In genomic region chr2:230865324-230865765, GRCh38 we compare ENCODE assay signal across 1 cellular context.
TF ChIP-seq lines count a peak whose summit lies in the region.

No MANE protein-coding gene starts in this region.

TF ChIP-seq in GM12878, 131 proteins besides CTCF, POLR2A, EP300 and RAD21:
- TF ChIP-seq ZBTB40 (IDR thresholded peaks at IDR 0.05; ENCODE audit: borderline replicate concordance), result no peak
- no peak for TF ChIP-seq MYB (IDR thresholded peaks at IDR 0.05; ENCODE audit: borderline replicate concordance, low read depth, low read length)
- no peak for TF ChIP-seq LARP7 (IDR thresholded peaks at IDR 0.05)
- TF ChIP-seq PRDM15 (CRISPR knock-in tag; IDR thresholded peaks at IDR 0.05), result no peak
- TF ChIP-seq BCL11A (IDR thresholded peaks at IDR 0.05; ENCODE audit: low read depth, low read length), result no peak
- TF ChIP-seq MTA2 (IDR thresholded peaks at IDR 0.05; ENCODE audit: low read depth), result no peak
- TF ChIP-seq ZNF207 (IDR thresholded peaks at IDR 0.05; ENCODE audit: borderline replicate concordance), result no peak
- no peak for TF ChIP-seq BCLAF1 (IDR thresholded peaks at IDR 0.05)
- TF ChIP-seq SMAD1 (IDR thresholded peaks at IDR 0.05; ENCODE audit: low read depth, partially characterized antibody), result no peak
- TF ChIP-seq KAT2A (conservative IDR thresholded peaks at IDR 0.05; ENCODE audit: control insufficient read depth, low read depth, low read length), result no peak
- no peak for TF ChIP-seq NBN (IDR thresholded peaks at IDR 0.05)
- TF ChIP-seq CUX1 (IDR thresholded peaks at IDR 0.05; ENCODE audit: insufficient replicate concordance, low read depth, low read length), result no peak
- TF ChIP-seq EED (IDR thresholded peaks at IDR 0.05; ENCODE audit: low read depth), result no peak
- TF ChIP-seq NR2F1 (conservative IDR thresholded peaks at IDR 0.05), result no peak
- no peak for TF ChIP-seq USF2 (IDR thresholded peaks at IDR 0.05; ENCODE audit: borderline replicate concordance, low read depth, low read length)
TF ChIP-seq in GM12878: peak in this region for 0.
